11 cellular contexts compared by ENCODE assay signal in genomic region chr15:68380456-68380855, GRCh38. TPM values are rescaled to one million over a fixed set of nuclear protein-coding genes. Genes with fewer than 3 reads are reported as not detected.
"Had no signal": no experiment of that assay in that cellular context is flagged by ENCODE, and none has a peak within 500 bp of the region (broad histone marks: within the 10 kb centered on the region; RNA-seq: fewer than 3 reads in every experiment).

No MANE protein-coding gene starts in this region.

- H3K27ac Mint-ChIP-seq: natural killer cell; stimulated activated memory B cell treated with anti-CD40 and anti-IgM and Interleukin-4, amounts not matched to agents 10 μg/mL and 1 μg/mL and 100 μg/mL, for 72 hours had no signal

- H3K4me1 ChIP-seq: thyroid gland had no signal

- DNase-seq: activated CD4-positive, alpha-beta T cell treated with anti-CD3 and anti-CD28 coated beads for 36 hours; activated naive CD4-positive, alpha-beta T cell; left lung; natural killer cell; thyroid gland had no signal

- H3K27me3 ChIP-seq: ascending aorta, breast epithelium, dorsolateral prefrontal cortex, left lung, neutrophil, thyroid gland, vagina had no signal

- H3K9me3 Mint-ChIP-seq: natural killer cell; stimulated activated memory B cell treated with anti-CD40 and anti-IgM and Interleukin-4, amounts not matched to agents 10 μg/mL and 1 μg/mL and 100 μg/mL, for 72 hours had no signal

- H3K27ac ChIP-seq: breast epithelium, dorsolateral prefrontal cortex, left lung, neutrophil, thyroid gland, vagina had no signal

- H3K36me3 Mint-ChIP-seq: natural killer cell; stimulated activated memory B cell treated with anti-CD40 and anti-IgM and Interleukin-4, amounts not matched to agents 10 μg/mL and 1 μg/mL and 100 μg/mL, for 72 hours had no signal

- H3K4me3 Mint-ChIP-seq: activated CD4-positive, alpha-beta T cell treated with anti-CD3 and anti-CD28 coated beads for 36 hours; natural killer cell; stimulated activated memory B cell treated with anti-CD40 and anti-IgM and Interleukin-4, amounts not matched to agents 10 μg/mL and 1 μg/mL and 100 μg/mL, for 72 hours had no signal

- H3K9me3 ChIP-seq: ascending aorta, breast epithelium, left lung, neutrophil, thyroid gland, vagina had no signal

- H3K27me3 Mint-ChIP-seq: activated CD4-positive, alpha-beta T cell treated with anti-CD3 and anti-CD28 coated beads for 36 hours had no signal

- H3K4me1 Mint-ChIP-seq: natural killer cell; stimulated activated memory B cell treated with anti-CD40 and anti-IgM and Interleukin-4, amounts not matched to agents 10 μg/mL and 1 μg/mL and 100 μg/mL, for 72 hours had no signal

- ATAC-seq: left lung; natural killer cell; stimulated activated memory B cell treated with anti-CD40 and anti-IgM and Interleukin-4, amounts not matched to agents 10 μg/mL and 1 μg/mL and 100 μg/mL, for 72 hours had no signal

RNA-seq across cellular contexts. Expression of gene ITGA11, which starts 51.5 kb away (rescaled TPM):
- total RNA-seq: natural killer cell had no signal
